In the genomic region with DNA sequence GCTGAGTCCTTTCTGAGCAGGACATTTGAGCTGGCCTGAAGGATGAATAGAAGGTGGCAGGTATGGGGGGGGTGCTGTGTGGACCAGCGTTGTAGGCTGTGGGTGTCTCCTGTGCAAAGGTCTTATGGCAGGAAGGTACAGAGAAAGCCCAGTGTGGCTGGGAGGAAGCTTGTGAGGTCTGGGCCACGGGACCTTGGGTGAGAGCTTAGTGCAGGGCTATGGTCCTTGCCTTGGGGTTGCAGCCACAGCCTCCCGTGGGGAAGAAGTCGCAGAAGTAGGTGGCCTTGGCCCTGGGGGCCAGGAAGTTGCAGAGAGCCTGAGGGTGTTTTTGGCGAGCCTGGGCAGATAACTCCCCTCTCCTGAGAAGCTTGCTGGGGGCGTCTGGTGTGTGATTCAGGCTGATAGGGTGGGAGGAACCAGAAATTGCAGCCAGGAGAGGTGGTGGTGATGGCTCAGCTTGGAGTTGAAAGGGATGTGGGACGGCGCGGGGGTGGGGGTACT, we compare ENCODE assay signal across 8 cellular contexts. TPM values are rescaled to one million over a fixed set of nuclear protein-coding genes. Genes with fewer than 3 reads are reported as not detected.
A peak's percentile ranks its signal among the peaks of the same experiment; 100 is the strongest.
DNase-seq lines count a peak whose midpoint lies in the region; ATAC-seq and TF ChIP-seq lines count a peak whose summit lies in the region.

No MANE protein-coding gene starts in this region.

- TF ChIP-seq CTCF in CD4-positive, alpha-beta T cell (IDR thresholded peaks at IDR 0.05), result no peak
- TF ChIP-seq CTCF in ascending aorta (IDR thresholded peaks at IDR 0.05), result no peak
- TF ChIP-seq CTCF in kidney epithelial cell (IDR thresholded peaks at IDR 0.05; ENCODE audit: insufficient read depth, low read length, poor library complexity, severe bottlenecking), result no peak

- H3K9ac ChIP-seq in Karpas-422 (ENCODE audit: low read length), result peak overlapping the region; percentile 62

- H3K9me2 ChIP-seq in Karpas-422 (replicated peaks; ENCODE audit: insufficient read depth, low read length), result no peaks in the 10 kb centered on the region

- peak overlapping the region; percentile 63; the same call in 1 of the 2 replicates for H2AFZ ChIP-seq in Karpas-422 (ENCODE audit: low read length)

- H3K4me1 Mint-ChIP-seq in CD4-positive, alpha-beta T cell (ENCODE audit: low read depth), result peaks cover 22% of the 10 kb centered on the region

- peak overlapping the region; percentile 20 for H3K4me3 Mint-ChIP-seq in CD4-positive, alpha-beta T cell

- peaks cover 42% of the 10 kb centered on the region for H3K27me3 ChIP-seq in CD4-positive, alpha-beta T cell (ENCODE audit: control insufficient read depth, insufficient read depth, low read length)
- H3K27me3 ChIP-seq in Karpas-422 (ENCODE audit: low read length) (no peaks in the 10 kb centered on the region), ascending aorta (no peaks in the 10 kb centered on the region), kidney epithelial cell (ENCODE audit: control insufficient read depth, insufficient read depth, low read length) (no peaks in the 10 kb centered on the region)

- H4K20me1 ChIP-seq in Karpas-422 (ENCODE audit: insufficient read depth, low read depth, low read length), result no peaks in the 10 kb centered on the region

- no peak overlapping the region for H3K27ac Mint-ChIP-seq in CD4-positive, alpha-beta T cell

- peak overlapping the region; percentile 62; the same call in 1 of the 2 replicates for H3K4me3 ChIP-seq in Karpas-422 (ENCODE audit: low read length)
- peak overlapping the region; percentile 77 to 79 for H3K4me3 ChIP-seq in ascending aorta
- H3K4me3 ChIP-seq in kidney epithelial cell (ENCODE audit: low read depth, low read length), result peak overlapping the region; percentile 87

- no peaks in the 10 kb centered on the region for H3K9me3 ChIP-seq in CD4-positive, alpha-beta T cell (ENCODE audit: control insufficient read depth, low read length)
- no peaks in the 10 kb centered on the region for H3K9me3 ChIP-seq in Karpas-422 (ENCODE audit: low read length)
- no peaks in the 10 kb centered on the region for H3K9me3 ChIP-seq in ascending aorta

- CTCF ChIA-PET in CD4-positive, alpha-beta T cell (lab: Charles Lee), result interaction anchor here (0.9 kb wide), 1 partner anchor 101 kb away, joined by 3 read pairs; no protein-coding TSS in a partner anchor

- H3K4me1 ChIP-seq in Karpas-422 (ENCODE audit: low read length) (peaks cover 44% of the 10 kb centered on the region), ascending aorta (peaks cover 7 to 33% of the 10 kb centered on the region in 2 donors)

- H3K36me3 ChIP-seq in Karpas-422 (ENCODE audit: insufficient read depth, low read length), result no peaks in the 10 kb centered on the region
- H3K36me3 ChIP-seq in ascending aorta, result no peaks in the 10 kb centered on the region
- H3K36me3 ChIP-seq in kidney epithelial cell (ENCODE audit: control insufficient read depth, insufficient read depth, low read length), result no peaks in the 10 kb centered on the region

- no peaks in the 10 kb centered on the region for H3K36me3 Mint-ChIP-seq in CD4-positive, alpha-beta T cell (ENCODE audit: low read depth)

- no peaks in the 10 kb centered on the region for H3K9me3 Mint-ChIP-seq in CD4-positive, alpha-beta T cell

- no peak for DNase-seq in CD4-positive, alpha-beta T cell
- DNase-seq in Karpas-422 (peak; percentile 61), ascending aorta (ENCODE audit: low spot score in 2 of 2) (no peak), kidney epithelial cell (ENCODE audit: low read depth) (no peak), SHP77 treated with DMSO at 0.1 percent for 48 hours (lab: John Stamatoyannopoulos, UW) (no peak), NCI-H748 treated with DMSO at 0.1 percent for 48 hours (lab: John Stamatoyannopoulos, UW) (no peak)
- no peak for DNase-seq in stimulated activated CD8-positive, alpha-beta memory T cell treated with anti-CD3 and anti-CD28 coated beads, Interleukin-4, amount 100 ng/mL, for 48 hours

- ATAC-seq in CD4-positive, alpha-beta T cell (ENCODE audit: poor library complexity), result no peak

- H3K27ac ChIP-seq in CD4-positive, alpha-beta T cell (ENCODE audit: low read depth, low read length), result no peak overlapping the region
- H3K27ac ChIP-seq in Karpas-422 (ENCODE audit: low read length), result no peak overlapping the region
- peak overlapping the region; percentile 79 to 87 for H3K27ac ChIP-seq in ascending aorta
- peak overlapping the region; percentile 22 for H3K27ac ChIP-seq in temporal lobe (ENCODE audit: low read depth, low read length)

- POLR2A ChIA-PET in CD4-positive, alpha-beta T cell (lab: Charles Lee), result interaction anchor here (0.6 to 1.2 kb wide), 3 partner anchors 8 to 99 kb away, joined by 3 to 5 read pairs (median 3); no protein-coding TSS in a partner anchor

- peaks cover 37% of the 10 kb centered on the region for H3K27me3 Mint-ChIP-seq in CD4-positive, alpha-beta T cell

- intact Hi-C loops in CD4-positive, alpha-beta T cell (cut with DNase I, micrococcal nuclease), result no loop called here
- intact Hi-C loops in ascending aorta (cut with DNase I), result loop anchor here (2.0 kb wide), 1 partner anchor 41 kb away; no protein-coding TSS in a partner anchor

- H3K4me2 ChIP-seq in Karpas-422 (ENCODE audit: low read depth, low read length, poor library complexity, severe bottlenecking), result peak overlapping the region; percentile 67

- H3K79me2 ChIP-seq in Karpas-422 (ENCODE audit: low read length), result no peaks in the 10 kb centered on the region

RNA-seq across cellular contexts. Expression of gene FSCN1, which starts 3.0 kb away (rescaled TPM):
- total RNA-seq in CD4-positive, alpha-beta T cell, result 1 to 10 TPM; 6.5 to 7.0 TPM
- 5.4 and 10.6 TPM in 2 replicates for total RNA-seq in Karpas-422 (2014; rRNA removed; shearing (Covaris generic); ENCODE audit: low replicate concordance)
- total RNA-seq in ascending aorta (129 TPM), kidney epithelial cell (255 and 317 TPM in 2 replicates), temporal lobe (151 TPM)

Comparison
In these comparisons a context has a peak if more than half of its experiments do, and no peak if none do; other contexts are left out.
1. H3K27ac ChIP-seq: peak in ascending aorta (2 of 2) and temporal lobe (single experiment); none in CD4-positive, alpha-beta T cell (single experiment) and Karpas-422 (single experiment).
2. RNA of gene FSCN1, which starts 3.0 kb away (total RNA-seq): 255 to 317 TPM in kidney epithelial cell, 151 TPM in temporal lobe (single experiment) and 129 TPM in ascending aorta (single experiment); 6.5 to 7.0 TPM in CD4-positive, alpha-beta T cell and 5.4 to 10.6 TPM in Karpas-422; every median in the first group is over 10 times any median in the second.
3. Peak in every context shown above with its lines, with median percentiles within 50 percentile points of each other: H3K4me3 ChIP-seq.